8 cellular contexts compared by ENCODE assay signal in genomic region chr19:58573658-58574164, GRCh38.
A peak's percentile ranks its signal among the peaks of the same experiment; 100 is the strongest.
DNase-seq lines count a peak whose midpoint lies in the region; ATAC-seq and TF ChIP-seq lines count a peak whose summit lies in the region.

No MANE protein-coding gene starts in this region.

- peak; percentile 59 for TF ChIP-seq POLR2A in erythroblast (IDR thresholded peaks at IDR 0.05; ENCODE audit: low read length)

- no peaks in the 10 kb centered on the region for H3K27me3 ChIP-seq in DND-41 (ENCODE audit: insufficient read depth, low read length, poor library complexity)
- no peaks in the 10 kb centered on the region for H3K27me3 ChIP-seq in parathyroid adenoma (ENCODE audit: control insufficient read depth, insufficient read depth, low read length)

- no peak for TF ChIP-seq CTCF in DND-41 (IDR thresholded peaks at IDR 0.05; ENCODE audit: borderline replicate concordance, extremely low read depth, low read length, poor library complexity, severe bottlenecking)
- TF ChIP-seq CTCF in RWPE1 (conservative IDR thresholded peaks at IDR 0.05; ENCODE audit: low read depth) = no peak
- TF ChIP-seq CTCF in parathyroid adenoma (IDR thresholded peaks at IDR 0.05) = peak; percentile 1

- H3K36me3 ChIP-seq in DND-41 (ENCODE audit: insufficient read depth, low read length) (peaks cover 29% of the 10 kb centered on the region), parathyroid adenoma (ENCODE audit: control insufficient read depth, insufficient read depth, low read length) (no peaks in the 10 kb centered on the region)

- H2AFZ ChIP-seq in DND-41 (ENCODE audit: low read depth, low read length) (peak overlapping the region; percentile 45), parathyroid adenoma (peak overlapping the region; percentile 76)

- H3K79me2 ChIP-seq in DND-41 (ENCODE audit: insufficient read depth, low read length) (peaks cover 24% of the 10 kb centered on the region), parathyroid adenoma (peaks cover 8% of the 10 kb centered on the region)

- ATAC-seq in DND-41 (ENCODE audit: insufficient read depth, low read depth) = no peak
- no peak for ATAC-seq in HG03571 (IDR thresholded peaks at IDR 0.05; ENCODE audit: unreplicated experiment)

- H4K20me1 ChIP-seq in DND-41 (ENCODE audit: insufficient read depth, low read length) = 0 out of 2 replicates have a peak, but pooled peaks cover 8% of the 10 kb centered on the region

- H3K27ac ChIP-seq in DND-41 (ENCODE audit: low read length) (no peak overlapping the region), RWPE1 (peak overlapping the region; percentile 96), parathyroid adenoma (peak overlapping the region; percentile 99)

- H3K4me3 ChIP-seq in DND-41 (ENCODE audit: low read depth in 1 of 2, low read length in 2 of 2) = peak overlapping the region; percentile 10 to 68; a peak in 3 of 4 replicates
- peak overlapping the region; percentile 87 for H3K4me3 ChIP-seq in parathyroid adenoma (ENCODE audit: low read depth, low read length)

- CTCF ChIA-PET in RWPE1 (lab: Yijun Ruan, JAX) = no interaction called here

- no peaks in the 10 kb centered on the region for H3K9me3 ChIP-seq in DND-41 (ENCODE audit: insufficient read depth, low read length, severe bottlenecking)
- H3K9me3 ChIP-seq in parathyroid adenoma (ENCODE audit: control insufficient read depth, low read length) = no peaks in the 10 kb centered on the region

- H3K4me2 ChIP-seq in DND-41 (ENCODE audit: insufficient read depth, low read length) (peak overlapping the region; percentile 79), parathyroid adenoma (ENCODE audit: low read length) (peak overlapping the region; percentile 66)

- H3K4me1 ChIP-seq in DND-41 (ENCODE audit: insufficient read depth, low read length) = peaks cover 40% of the 10 kb centered on the region
- peaks cover 8% of the 10 kb centered on the region for H3K4me1 ChIP-seq in parathyroid adenoma

- peak overlapping the region; percentile 63; the same call in 1 of the 2 replicates for H3K9ac ChIP-seq in DND-41 (ENCODE audit: low read depth, low read length)
- H3K9ac ChIP-seq in parathyroid adenoma = no peak overlapping the region

- DNase-seq in DND-41 (no peak), RWPE1 (ENCODE audit: low spot score) (no peak), erythroblast (lab: John Stamatoyannopoulos, UW) (no peak), OCI-M1 (lab: John Stamatoyannopoulos, UW) (no peak), NOMO-1 (lab: John Stamatoyannopoulos, UW; ENCODE audit: unreplicated experiment in 2 of 2) (no peak), DMS53 treated with DMSO at 0.1 percent for 48 hours (lab: John Stamatoyannopoulos, UW; ENCODE audit: unreplicated experiment) (no peak)

- POLR2A ChIA-PET in RWPE1 (lab: Yijun Ruan, JAX; ENCODE audit: low non-redundant PET) = no interaction called here
